ENCODE assay signal across 27 cellular contexts in genomic region chr13:73732350-73732749, GRCh38.
"Had no signal": no experiment of that assay in that cellular context is flagged by ENCODE, and none has a peak within 500 bp of the region (broad histone marks: within the 10 kb centered on the region; RNA-seq: fewer than 3 reads in every experiment).

No MANE protein-coding gene starts in this region.

- ATAC-seq: gastrocnemius medialis; left ventricle myocardium superior; stimulated activated naive B cell treated with anti-CD40 and anti-IgM and Interleukin-4, amounts not matched to agents 10 μg/mL and 1 μg/mL and 100 μg/mL, for 72 hours had no signal

- H3K27ac ChIP-seq: colonic mucosa, gastrocnemius medialis, hepatocyte, parathyroid adenoma, right atrium auricular region, stomach, thyroid gland, upper lobe of left lung, vagina, VCaP had no signal

- H3K27me3 Mint-ChIP-seq: naive B cell; stimulated activated naive B cell treated with anti-CD40 and anti-IgM and Interleukin-4, amounts not matched to agents 10 μg/mL and 1 μg/mL and 100 μg/mL, for 72 hours had no signal

- DNase-seq: activated CD4-positive, alpha-beta T cell treated with anti-CD3 and anti-CD28 coated beads for 4 hours; activated CD4-positive, alpha-beta T cell treated with anti-CD3 and anti-CD28 coated beads, Interleukin-2, amount 50 U/mL, for 48 hours; activated CD8-positive, alpha-beta memory T cell treated with anti-CD3 and anti-CD28 coated beads for 24 hours; activated effector memory CD4-positive, alpha-beta T cell treated with anti-CD3 and anti-CD28 coated beads, Interleukin-2, amount 50 U/mL, for 16 hours; activated naive CD4-positive, alpha-beta T cell treated with anti-CD3 and anti-CD28 coated beads for 36 hours; anterior cingulate cortex; colonic mucosa; effector CD8-positive, alpha-beta T cell; gastrocnemius medialis; glutamatergic neuron; islet precursor cell; left ventricle myocardium superior; naive B cell; occipital lobe; stimulated activated CD4-positive, alpha-beta T cell treated with anti-CD3 and anti-CD28 coated beads, Interleukin-15, amount 100 ng/mL, for 24 hours; stimulated activated CD4-positive, alpha-beta T cell treated with anti-CD3 and anti-CD28 coated beads, Interleukin-2, amount 100 ng/mL, for 24 hours; stimulated activated naive B cell treated with anti-CD40 and anti-IgM and Interleukin-4, amounts not matched to agents 10 μg/mL and 1 μg/mL and 100 μg/mL, for 72 hours; stomach; T-helper 1 cell; thyroid gland; upper lobe of left lung had no signal

- H3K4me3 Mint-ChIP-seq: activated naive CD4-positive, alpha-beta T cell treated with anti-CD3 and anti-CD28 coated beads for 36 hours; naive B cell; neural crest cell; stimulated activated naive B cell treated with anti-CD40 and anti-IgM and Interleukin-4, amounts not matched to agents 10 μg/mL and 1 μg/mL and 100 μg/mL, for 72 hours had no signal

- H3K4me1 ChIP-seq: colonic mucosa, gastrocnemius medialis, parathyroid adenoma, right atrium auricular region, stomach, thyroid gland, upper lobe of left lung, vagina had no signal

- H3K9me3 Mint-ChIP-seq: activated naive CD4-positive, alpha-beta T cell treated with anti-CD3 and anti-CD28 coated beads for 36 hours; naive B cell; neural crest cell; stimulated activated naive B cell treated with anti-CD40 and anti-IgM and Interleukin-4, amounts not matched to agents 10 μg/mL and 1 μg/mL and 100 μg/mL, for 72 hours had no signal

- H3K36me3 ChIP-seq: colonic mucosa, gastrocnemius medialis, right atrium auricular region, stomach, thyroid gland, upper lobe of left lung, vagina had no signal

- H3K27me3 ChIP-seq: colonic mucosa, gastrocnemius medialis, hepatocyte, right atrium auricular region, stomach, thyroid gland, upper lobe of left lung, vagina had no signal

- H3K27ac Mint-ChIP-seq: activated naive CD4-positive, alpha-beta T cell treated with anti-CD3 and anti-CD28 coated beads for 36 hours; stimulated activated naive B cell treated with anti-CD40 and anti-IgM and Interleukin-4, amounts not matched to agents 10 μg/mL and 1 μg/mL and 100 μg/mL, for 72 hours had no signal

- H3K4me3 ChIP-seq: colonic mucosa, gastrocnemius medialis, hepatocyte, right atrium auricular region, stomach, thyroid gland, upper lobe of left lung, vagina had no signal

- H3K4me1 Mint-ChIP-seq: stimulated activated naive B cell treated with anti-CD40 and anti-IgM and Interleukin-4, amounts not matched to agents 10 μg/mL and 1 μg/mL and 100 μg/mL, for 72 hours had no signal

- H3K9me3 ChIP-seq: colonic mucosa, gastrocnemius medialis, right atrium auricular region, stomach, thyroid gland, upper lobe of left lung, vagina had no signal
